25 cellular contexts compared by ENCODE assay signal in genomic region chr11:10881892-10882291, GRCh38. TPM values are rescaled to one million over a fixed set of nuclear protein-coding genes. Genes with fewer than 3 reads are reported as not detected.
DNase-seq lines count a peak whose midpoint lies in the region; ATAC-seq, FAIRE-seq and TF ChIP-seq lines count a peak whose summit lies in the region.
"Had no signal": no experiment of that assay in that cellular context is flagged by ENCODE, and none has a peak within 500 bp of the region (broad histone marks: within the 10 kb centered on the region; RNA-seq: fewer than 3 reads in every experiment).

No MANE protein-coding gene starts in this region.

- BruUV-seq in Panc1 (replicated peaks; lab: Mats Ljungman, UMichigan) = no TSS peak

- TF ChIP-seq CTCF in A549 (IDR thresholded peaks at IDR 0.05) (no peak), Panc1 (IDR thresholded peaks at IDR 0.05) (no peak; the same call in 1 of the 2 replicates)

- POLR2A ChIA-PET in A549 (lab: Yijun Ruan, JAX) = interaction anchor here (0.7 kb wide), 1 partner anchor 72 kb away, joined by 4 read pairs; no protein-coding TSS in a partner anchor
- POLR2A ChIA-PET in Panc1 (lab: Charles Lee) = no interaction called here

- peaks cover 56% of the 10 kb centered on the region for H3K4me1 ChIP-seq in A549
- no peaks in the 10 kb centered on the region; the same call in 1 of the 2 replicates for H3K4me1 ChIP-seq in Panc1 (ENCODE audit: control insufficient read depth, insufficient read depth, low read length)

- no peak for TF ChIP-seq RAD21 in A549 (conservative IDR thresholded peaks at IDR 0.05 in 1 of 2, IDR thresholded peaks at IDR 0.05 in 1 of 2)

- TF ChIP-seq POLR2A in A549 (IDR thresholded peaks at IDR 0.05; ENCODE audit: low read length) = no peak

- H3K27ac ChIP-seq in A549 (peak overlapping the region; percentile 12 to 49; a peak in 5 of 6 replicates), Panc1 (ENCODE audit: low read length) (peak overlapping the region; percentile 57; the same call in 1 of the 2 replicates)
- H3K27ac ChIP-seq: 22Rv1, C4-2B had no signal

- H3K36me3 ChIP-seq in Panc1 (ENCODE audit: control insufficient read depth, insufficient read depth, low read length) = no peaks in the 10 kb centered on the region

- intact Hi-C loops in Panc1 (cut with micrococcal nuclease; ENCODE audit: unreplicated experiment) (no loop called here), left colon (cut with DNase I, micrococcal nuclease) (no loop called here)

- H3K4me3 ChIP-seq in A549 (no peak overlapping the region), Panc1 (ENCODE audit: low read depth in 2 of 2, low read length in 2 of 2) (no peak overlapping the region)
- H3K4me3 ChIP-seq: BLaER1 treated with 17β-estradiol and CSF1 and Interleukin-3, amounts not matched to agents 10 nM and 100 nM; GM12878 had no signal

- TF ChIP-seq EP300 in A549 (IDR thresholded peaks at IDR 0.05) = no peak

- in situ Hi-C loops in Panc1 (cut with HindIII; ENCODE audit: low pct_unique_long_range_greater_than_20kb, low sequenced_read_pairs) = no loop called here

- no peak overlapping the region for H3K4me2 ChIP-seq in A549

- no peaks in the 10 kb centered on the region for H3K9me3 ChIP-seq in A549
- H3K9me3 ChIP-seq in Panc1 (ENCODE audit: control insufficient read depth, insufficient read depth, low read depth, low read length) = peaks cover 15% of the 10 kb centered on the region; the same call in 1 of the 2 replicates

- ATAC-seq in A549 (no peak), Panc1 (peak; percentile 59), left colon (peak; percentile 80), GM21390 (IDR thresholded peaks at IDR 0.05; ENCODE audit: unreplicated experiment) (no peak)
- ATAC-seq: CD8-positive, alpha-beta T cell; GM12878 had no signal

- CTCF ChIA-PET in A549 (lab: Yijun Ruan, JAX) = interaction anchor here (0.9 kb wide), 1 partner anchor 44 kb away, joined by 3 read pairs; no protein-coding TSS in a partner anchor
- CTCF ChIA-PET in Panc1 (lab: Charles Lee) = interaction anchor here (0.7 to 1.0 kb wide), 2 partner anchors 49 to 292 kb away, joined by 3 read pairs; no protein-coding TSS in a partner anchor

- DNase-seq in A549 (ENCODE audit: low read depth in 1 of 2, low spot score in 1 of 2) = no peak
- DNase-seq in Panc1 (ENCODE audit: low read depth, low spot score) = no peak
- no peak for DNase-seq in left colon
- no peak for DNase-seq in NCI-H82 treated with DMSO at 0.1 percent for 48 hours (lab: John Stamatoyannopoulos, UW; ENCODE audit: unreplicated experiment)
- no peak for DNase-seq in NK-92 (lab: John Stamatoyannopoulos, UW; ENCODE audit: unreplicated experiment)
- DNase-seq: ACHN; AML-193; Caco-2; Calu3; CD4-positive, alpha-beta T cell; CD8-positive, alpha-beta T cell; DMS153; DMS53; DMS79; DND-41; EL; GDM1 had no signal

- no peaks in the 10 kb centered on the region for H3K27me3 ChIP-seq in Panc1 (ENCODE audit: control insufficient read depth, insufficient read depth, low read length)
- H3K27me3 ChIP-seq: BLaER1 treated with 17β-estradiol and CSF1 and Interleukin-3, amounts not matched to agents 10 nM and 100 nM had no signal

- 82% methylated on average over 3 of the region's 3 CpGs for whole genome bisulfite sequencing in A549 (ENCODE audit: missing lambda C conversion rate)

- FAIRE-seq in A549 (lab: Jason Lieb, UNC) = no peak
- FAIRE-seq: D721Med, GM12878, GM12892, GM18507 had no signal

TF ChIP-seq in A549, 52 proteins besides CTCF, POLR2A, EP300 and RAD21:
- no peak for TF ChIP-seq POLR2AphosphoS2 (conservative IDR thresholded peaks at IDR 0.05; ENCODE audit: low read length)
- TF ChIP-seq TFCP2L1 (CRISPR knock-in tag; IDR thresholded peaks at IDR 0.05) = no peak
- no peak for TF ChIP-seq NR3C1 (IDR thresholded peaks at IDR 0.05)
- TF ChIP-seq KDM1A (IDR thresholded peaks at IDR 0.05; ENCODE audit: low read depth) = no peak
- no peak for TF ChIP-seq MAX (IDR thresholded peaks at IDR 0.05)
- TF ChIP-seq ELK1 (IDR thresholded peaks at IDR 0.05; ENCODE audit: low read depth, low read length) = no peak
- TF ChIP-seq HEYL (CRISPR knock-in tag; IDR thresholded peaks at IDR 0.05) = no peak
- no peak for TF ChIP-seq KDM5A (IDR thresholded peaks at IDR 0.05)
- no peak for TF ChIP-seq MAFK (IDR thresholded peaks at IDR 0.05; ENCODE audit: partially characterized antibody)
- TF ChIP-seq PBX3 (IDR thresholded peaks at IDR 0.05) = no peak

RNA-seq across cellular contexts. Expression of gene ZBED5, which starts 24.0 kb away (rescaled TPM):
- polyA plus RNA-seq in A549 (2011; rRNA removed) (132 and 142 TPM in 2 replicates), A549 (2017; fragmentation: RNase III; extraction: RNeasy Plus Mini Kit Qiagen cat#74134 plus additional on column Dnase treatment) (60.6 to 65.9 TPM (median 61.8 TPM) in 3 replicates)
- polyA plus RNA-seq in A549 (2012; cell fraction: cytosol; rRNA removed) = 23.1 and 23.9 TPM in 2 replicates
- 26.1 and 34.9 TPM in 2 replicates for polyA plus RNA-seq in A549 (2012; cell fraction: nucleus; rRNA removed)
- polyA minus RNA-seq in A549 (2011; rRNA and poly(A)+ RNA removed) = 263 and 357 TPM in 2 replicates
- total RNA-seq in Panc1 (2021; ENCODE audit: unreplicated experiment) (114 TPM), left colon (10 to 100 TPM; 36.9 to 37.5 TPM)
- 59.1 TPM for polyA plus RNA-seq in Panc1 (2012; ENCODE audit: insufficient read length)

Comparison
In these comparisons a context has a peak if more than half of its experiments do, and no peak if none do; other contexts are left out.
1. ATAC-seq: peak in Panc1 (single experiment) and left colon (single experiment); none in A549 (0 of 2) and GM21390 (single experiment).